1 cellular context compared by ENCODE assay signal in genomic region chr15:65839354-65839901, GRCh38.
TF ChIP-seq lines count a peak whose summit lies in the region.

No MANE protein-coding gene starts in this region.

TF ChIP-seq in K562, 482 proteins besides CTCF, POLR2A, EP300 and RAD21 (continued from another document and continues in another):
- TF ChIP-seq ARID3A (IDR thresholded peaks at IDR 0.05; ENCODE audit: borderline replicate concordance, low read depth, low read length) (0 out of 2 replicates have a peak, but pooled peaks have one; percentile 27), SMARCA5 (IDR thresholded peaks at IDR 0.05) (peak; percentile 46; the same call in 1 of the 2 replicates), MTA1 (IDR thresholded peaks at IDR 0.05; ENCODE audit: borderline replicate concordance) (peak; percentile 70; the same call in 1 of the 2 replicates), BHLHE40 (IDR thresholded peaks at IDR 0.05; ENCODE audit: low read length) (peak; percentile 41; the same call in 1 of the 2 replicates), SIN3B (IDR thresholded peaks at IDR 0.05; ENCODE audit: low read depth) (no peak), E2F5 (CRISPR knock-in tag; IDR thresholded peaks at IDR 0.05) (no peak), PHF21A (IDR thresholded peaks at IDR 0.05; ENCODE audit: borderline replicate concordance, low read depth) (0 out of 2 replicates have a peak, but pooled peaks have one; percentile 51), PKNOX1 (IDR thresholded peaks at IDR 0.05) (peak; percentile 73), GATAD2A (IDR thresholded peaks at IDR 0.05) (peak; percentile 56; the same call in 1 of the 2 replicates), SAFB2 (IDR thresholded peaks at IDR 0.05; ENCODE audit: borderline replicate concordance, low read depth, low read length, severe bottlenecking) (no peak), CC2D1A (IDR thresholded peaks at IDR 0.05) (peak; percentile 59; the same call in 1 of the 2 replicates), RCOR1 (IDR thresholded peaks at IDR 0.05; ENCODE audit: borderline replicate concordance in 1 of 2, low read depth in 2 of 2, low read length in 2 of 2) (peak in 1 of 2 experiments; percentile 83; a peak in 2 of 4 replicates), SREBF1 (IDR thresholded peaks at IDR 0.05; ENCODE audit: borderline replicate concordance, low read depth, low read length) (no peak), PRDM10 (IDR thresholded peaks at IDR 0.05; ENCODE audit: partially characterized antibody) (peak; percentile 22), ZNF24 (IDR thresholded peaks at IDR 0.05) (peak; percentile 83), LEF1 (IDR thresholded peaks at IDR 0.05) (peak; percentile 27; the same call in 1 of the 2 replicates), BCL6 (CRISPR knock-in tag; IDR thresholded peaks at IDR 0.05) (no peak), NFE2 (IDR thresholded peaks at IDR 0.05; ENCODE audit: low read depth) (0 out of 2 replicates have a peak, but pooled peaks have one; percentile 53), ELF1 (tag; IDR thresholded peaks at IDR 0.05) (peak; percentile 46; the same call in 1 of the 2 replicates), ILF3 (IDR thresholded peaks at IDR 0.05; ENCODE audit: borderline replicate concordance) (no peak), ARNT (IDR thresholded peaks at IDR 0.05) (peak in 1 of 2 experiments; percentile 49; a peak in 1 of 4 replicates), JUND (IDR thresholded peaks at IDR 0.05; ENCODE audit: borderline replicate concordance, low read depth, low read length) (peak; percentile 73), JUND (tag; IDR thresholded peaks at IDR 0.05; ENCODE audit: borderline replicate concordance, low read depth, low read length) (peak; percentile 48; the same call in 1 of the 3 replicates), ZMIZ1 (IDR thresholded peaks at IDR 0.05; ENCODE audit: low read depth in 2 of 2, low read length in 2 of 2) (0 out of 4 replicates have a peak, but pooled peaks of 1 of the 2 experiments have one; percentile 27), GABPA (tag; conservative IDR thresholded peaks at IDR 0.05; ENCODE audit: low read depth) (0 out of 2 replicates have a peak, but pooled peaks have one; percentile 24), ZNF12 (CRISPR knock-in tag; IDR thresholded peaks at IDR 0.05) (no peak), ZNF592 (IDR thresholded peaks at IDR 0.05) (peak; percentile 58; the same call in 1 of the 2 replicates), SMAD4 (CRISPR knock-in tag; conservative IDR thresholded peaks at IDR 0.05) (no peak), AFF1 (IDR thresholded peaks at IDR 0.05; ENCODE audit: low read depth in 1 of 2, partially characterized antibody in 2 of 2) (peak in 1 of 2 experiments; percentile 20), CEBPB (tag; IDR thresholded peaks at IDR 0.05) (peak; percentile 91), CBFA2T3 (IDR thresholded peaks at IDR 0.05) (peak; percentile 88), CBFA2T2 (conservative IDR thresholded peaks at IDR 0.05) (peak; percentile 77), RNF2 (IDR thresholded peaks at IDR 0.05) (0 out of 2 replicates have a peak, but pooled peaks have one; percentile 17), ATF1 (CRISPR knock-in tag; IDR thresholded peaks at IDR 0.05) (no peak), ATF1 (tag; IDR thresholded peaks at IDR 0.05) (peak; percentile 82), ZFX (CRISPR knock-in tag; IDR thresholded peaks at IDR 0.05) (no peak), ZNF507 (tag; conservative IDR thresholded peaks at IDR 0.05) (no peak), TEAD4 (IDR thresholded peaks at IDR 0.05; ENCODE audit: low read length) (peak; percentile 66), TEAD4 (CRISPR knock-in tag; IDR thresholded peaks at IDR 0.05; ENCODE audit: borderline replicate concordance) (no peak), RBM17 (IDR thresholded peaks at IDR 0.05; ENCODE audit: borderline replicate concordance, low read depth, low read length) (no peak), FOSL1 (tag; conservative IDR thresholded peaks at IDR 0.05) (peak; percentile 51), ZNF408 (CRISPR knock-in tag; IDR thresholded peaks at IDR 0.05; ENCODE audit: low read depth) (no peak), SMARCE1 (IDR thresholded peaks at IDR 0.05) (peak; percentile 60), CBX3 (IDR thresholded peaks at IDR 0.05; ENCODE audit: borderline replicate concordance in 1 of 2, low read length in 2 of 2) (0 out of 3 replicates have a peak, but pooled peaks of 1 of the 2 experiments have one; percentile 7)
